ENCODE assay signal across 1 cellular context in genomic region chr13:32316476-32316875, GRCh38.
TF ChIP-seq lines count a peak whose summit lies in the region.

No MANE protein-coding gene starts in this region.

TF ChIP-seq in H1, 55 proteins besides CTCF, POLR2A, EP300 and RAD21 (continued from another document):
- no peak for TF ChIP-seq MAFK (IDR thresholded peaks at IDR 0.05; ENCODE audit: low read depth, low read length)
- TF ChIP-seq SRF (IDR thresholded peaks at IDR 0.05; ENCODE audit: low read depth, low read length) = no peak
- no peak for TF ChIP-seq KDM1A (IDR thresholded peaks at IDR 0.05; ENCODE audit: borderline replicate concordance, low read length)
- no peak for TF ChIP-seq TCF12 (IDR thresholded peaks at IDR 0.05; ENCODE audit: low read depth, low read length)
- TF ChIP-seq SIN3A (conservative IDR thresholded peaks at IDR 0.05 in 1 of 2, IDR thresholded peaks at IDR 0.05 in 1 of 2; ENCODE audit: low read depth in 1 of 2, low read length in 2 of 2) = no peak
- no peak for TF ChIP-seq POU5F1 (IDR thresholded peaks at IDR 0.05; ENCODE audit: low read depth, low read length)
- no peak for TF ChIP-seq TBP (IDR thresholded peaks at IDR 0.05; ENCODE audit: low read depth, low read length)
- TF ChIP-seq RNF2 (IDR thresholded peaks at IDR 0.05; ENCODE audit: borderline replicate concordance, low read depth, low read length, missing control alignments, poor library complexity, severe bottlenecking) = no peak
- no peak for TF ChIP-seq SUZ12 (IDR thresholded peaks at IDR 0.05; ENCODE audit: low read length)
- no peak for TF ChIP-seq CBX8 (IDR thresholded peaks at IDR 0.05; ENCODE audit: borderline replicate concordance, low read depth, low read length)
- TF ChIP-seq SIX5 (IDR thresholded peaks at IDR 0.05; ENCODE audit: low read depth, low read length) = no peak
- no peak for TF ChIP-seq GABPA (IDR thresholded peaks at IDR 0.05; ENCODE audit: borderline replicate concordance, insufficient read depth, low read length)
- TF ChIP-seq FOSL1 (IDR thresholded peaks at IDR 0.05; ENCODE audit: insufficient read depth, low read depth, low read length) = no peak
- no peak for TF ChIP-seq JUND (IDR thresholded peaks at IDR 0.05; ENCODE audit: low read length)
